ENCODE assay signal across 22 cellular contexts in genomic region chr13:28958018-28958417, GRCh38.
"Had no signal": no experiment of that assay in that cellular context is flagged by ENCODE, and none has a peak within 500 bp of the region (broad histone marks: within the 10 kb centered on the region; RNA-seq: fewer than 3 reads in every experiment).

No MANE protein-coding gene starts in this region.

- H3K27ac Mint-ChIP-seq: IgD-negative memory B cell had no signal

- ATAC-seq: K562, SK-N-SH treated with all-trans-retinoic acid at 6 μM for 48 hours had no signal

- H3K36me3 ChIP-seq: SJCRH30 had no signal

- H3K36me3 Mint-ChIP-seq: IgD-negative memory B cell had no signal

- H3K4me1 ChIP-seq: SJCRH30 had no signal

- H3K4me3 ChIP-seq: K562, SJCRH30 had no signal

- H3K9me3 ChIP-seq: SJCRH30 had no signal

- H3K4me3 Mint-ChIP-seq: IgD-negative memory B cell had no signal

- DNase-seq: Kasumi-1, MM.1S, NCI-H1092 treated with DMSO at 0.1 percent for 48 hours, NCI-H1417, NCI-H1436 treated with DMSO at 0.1 percent for 48 hours, NCI-H1694, NCI-H187 treated with DMSO at 0.1 percent for 48 hours, NCI-H2029 treated with DMSO at 0.1 percent for 48 hours, NCI-H2171 treated with DMSO at 0.1 percent for 48 hours, NCI-H345, NCI-H446 treated with DMSO at 0.1 percent for 48 hours, NCI-H510A treated with DMSO at 0.1 percent for 48 hours, NCI-H526, NCI-H82, RPMI8226, SHP77 treated with DMSO at 0.1 percent for 48 hours, SJCRH30 had no signal

- H3K27ac ChIP-seq: HL-60, KMS-11, SJCRH30 had no signal

- H3K9ac ChIP-seq: KMS-11 had no signal

- H3K4me2 ChIP-seq: KMS-11 had no signal
